In genomic region chr19:12284631-12285030, GRCh38 we compare ENCODE assay signal across 28 cellular contexts.
"Had no signal": no experiment of that assay in that cellular context is flagged by ENCODE, and none has a peak within 500 bp of the region (broad histone marks: within the 10 kb centered on the region; RNA-seq: fewer than 3 reads in every experiment).

No MANE protein-coding gene starts in this region.

- DNase-seq: colonic mucosa; cortex of kidney; effector CD8-positive, alpha-beta T cell; effector memory CD8-positive, alpha-beta T cell; endodermal cell; erythroblast; esophagus squamous epithelium; foreskin fibroblast; foreskin melanocyte; gastrocnemius medialis; glutamatergic neuron; head of caudate nucleus; heart right ventricle; hippocampal formation; immature natural killer cell; islet precursor cell; kidney; kidney glomerular epithelial cell; left colon; left ventricle myocardium superior; lower lobe of right lung; mesenchymal stem cell; midbrain had no signal

- H3K27me3 ChIP-seq: colonic mucosa, esophagus squamous epithelium, gastrocnemius medialis, heart right ventricle had no signal

- H3K27ac Mint-ChIP-seq: dendritic cell treated with granulocyte-macrophage colony-stimulating factor and Interleukin-4, amounts not matched to agents 40 ng/mL and 50 ng/mL, for 4 days; effector memory CD8-positive, alpha-beta T cell; endodermal cell had no signal

- H3K27me3 Mint-ChIP-seq: dendritic cell treated with granulocyte-macrophage colony-stimulating factor and Interleukin-4, amounts not matched to agents 40 ng/mL and 50 ng/mL, for 4 days; effector memory CD8-positive, alpha-beta T cell had no signal

- H3K4me1 ChIP-seq: colonic mucosa had no signal

- H3K4me3 Mint-ChIP-seq: dendritic cell treated with granulocyte-macrophage colony-stimulating factor and Interleukin-4, amounts not matched to agents 40 ng/mL and 50 ng/mL, for 4 days; effector memory CD8-positive, alpha-beta T cell; endodermal cell; immature natural killer cell had no signal

- H3K9me3 ChIP-seq: colonic mucosa had no signal

- ATAC-seq: effector memory CD8-positive, alpha-beta T cell; esophagus mucosa; gastrocnemius medialis; heart right ventricle; left colon; left lobe of liver; left ventricle myocardium superior; lower lobe of right lung had no signal

- H3K27ac ChIP-seq: colonic mucosa, epithelial cell of prostate, esophagus squamous epithelium, gastrocnemius medialis, heart right ventricle, lower lobe of right lung had no signal

- H3K4me3 ChIP-seq: colonic mucosa, esophagus squamous epithelium, gastrocnemius medialis, heart right ventricle, lower lobe of right lung had no signal

- H3K4me1 Mint-ChIP-seq: endodermal cell had no signal

- H3K36me3 ChIP-seq: lower lobe of right lung had no signal

- FAIRE-seq: endometrium, kidney had no signal

- H3K9me3 Mint-ChIP-seq: effector memory CD8-positive, alpha-beta T cell; immature natural killer cell had no signal
